ENCODE assay signal across 8 cellular contexts in genomic region chr10:103396789-103397087, GRCh38. TPM values are rescaled to one million over a fixed set of nuclear protein-coding genes. Genes with fewer than 3 reads are reported as not detected.
A peak's percentile ranks its signal among the peaks of the same experiment; 100 is the strongest.
DNase-seq lines count a peak whose midpoint lies in the region; ATAC-seq and TF ChIP-seq lines count a peak whose summit lies in the region.

No MANE protein-coding gene starts in this region.

- H3K27me3 ChIP-seq in body of pancreas (no peaks in the 10 kb centered on the region), aorta (ENCODE audit: control insufficient read depth in 1 of 2, insufficient read depth in 2 of 2, low read length in 1 of 2) (no peaks in the 10 kb centered on the region)

- DNase-seq in stimulated activated naive CD8-positive, alpha-beta T cell treated with anti-CD3 and anti-CD28 coated beads, Interleukin-15, Interleukin-2, amounts not matched to agents 100 U/mL and 50 U/mL, for 24 hours = no peak
- no peak for DNase-seq in body of pancreas
- no peak for DNase-seq in aorta
- DNase-seq in NCI-H1092 (lab: John Stamatoyannopoulos, UW) = no peak

- peak overlapping the region; percentile 96 for H3K27ac Mint-ChIP-seq in stimulated activated naive CD8-positive, alpha-beta T cell treated with anti-CD3 and anti-CD28 coated beads, Interleukin-15, Interleukin-2, amounts not matched to agents 100 ng/mL and 50 ng/mL, for 24 hours

- H3K4me1 ChIP-seq in body of pancreas = peaks cover 43% of the 10 kb centered on the region
- peaks cover 7% of the 10 kb centered on the region for H3K4me1 ChIP-seq in mesodermal cell (ENCODE audit: control insufficient read depth, insufficient read depth, low read length, poor library complexity, severe bottlenecking)
- peaks cover 0 to 6% of the 10 kb centered on the region in 2 donors for H3K4me1 ChIP-seq in aorta (ENCODE audit: control insufficient read depth in 1 of 2, insufficient read depth in 2 of 2, low read length in 2 of 2)

- no peak for TF ChIP-seq POLR2A in body of pancreas (IDR thresholded peaks at IDR 0.05)

- peaks cover 78% of the 10 kb centered on the region for H3K36me3 Mint-ChIP-seq in stimulated activated naive CD8-positive, alpha-beta T cell treated with anti-CD3 and anti-CD28 coated beads, Interleukin-15, Interleukin-2, amounts not matched to agents 100 ng/mL and 50 ng/mL, for 24 hours (ENCODE audit: low read depth)

- H3K36me3 ChIP-seq in body of pancreas (replicated peaks in 1 of 2; ENCODE audit: insufficient read depth in 1 of 2, low read depth in 2 of 2) = peaks cover 0 to 8% of the 10 kb centered on the region in 2 donors
- peaks cover 68% of the 10 kb centered on the region for H3K36me3 ChIP-seq in mesodermal cell (ENCODE audit: control insufficient read depth, insufficient read depth, low read length)
- H3K36me3 ChIP-seq in aorta (ENCODE audit: control insufficient read depth in 1 of 2, insufficient read depth in 2 of 2, low read length in 1 of 2) = peaks cover 2% of the 10 kb centered on the region in 2 donors

- no peak for ATAC-seq in stimulated activated naive CD8-positive, alpha-beta T cell treated with anti-CD3 and anti-CD28 coated beads, Interleukin-15, Interleukin-2, amounts not matched to agents 100 U/mL and 50 U/mL, for 24 hours
- no peak for ATAC-seq in body of pancreas
- ATAC-seq in aorta (ENCODE audit: low FRiP score) = no peak
- ATAC-seq in GM18868 (IDR thresholded peaks at IDR 0.05; ENCODE audit: unreplicated experiment) = no peak
- no peak for ATAC-seq in HG02763 (IDR thresholded peaks at IDR 0.05; ENCODE audit: unreplicated experiment)

- H3K4me3 ChIP-seq in body of pancreas (peak overlapping the region; percentile 61 to 82), mesodermal cell (ENCODE audit: extremely low read depth, insufficient read depth, low read length, poor library complexity, severe bottlenecking) (peak overlapping the region; percentile 97), aorta (ENCODE audit: low read length in 2 of 2) (peak overlapping the region; percentile 49 to 61)

- H3K9me3 ChIP-seq in body of pancreas (no peaks in the 10 kb centered on the region), mesodermal cell (ENCODE audit: control insufficient read depth, low read length) (no peaks in the 10 kb centered on the region), aorta (ENCODE audit: control insufficient read depth, low read length) (no peaks in the 10 kb centered on the region)

- 0 to 1% methylated on average over 4 to 8 of the region's 8 CpGs for WGBS in body of pancreas, 2 donors
- 0 to 1% methylated on average over 7 to 8 of the region's 8 CpGs for WGBS in mesodermal cell (ENCODE audit: insufficient coverage in 2 of 2), 2 experiments
- 0 to 1% methylated on average over 8 of the region's 8 CpGs for WGBS in aorta, 2 donors

- intact Hi-C loops in body of pancreas (cut with DNase I) = no loop called here
- intact Hi-C loops in aorta (cut with DNase I) = no loop called here

- H3K27ac ChIP-seq in body of pancreas = peak overlapping the region; percentile 54 to 91 (median 74)
- no peak overlapping the region for H3K27ac ChIP-seq in mesodermal cell (ENCODE audit: low read depth, low read length, severe bottlenecking)
- no peak overlapping the region for H3K27ac ChIP-seq in aorta (ENCODE audit: low read depth in 1 of 2, low read length in 2 of 2)

- peaks cover 67% of the 10 kb centered on the region for H3K4me1 Mint-ChIP-seq in stimulated activated naive CD8-positive, alpha-beta T cell treated with anti-CD3 and anti-CD28 coated beads, Interleukin-15, Interleukin-2, amounts not matched to agents 100 ng/mL and 50 ng/mL, for 24 hours (ENCODE audit: low read depth)

- H3K9me3 Mint-ChIP-seq in stimulated activated naive CD8-positive, alpha-beta T cell treated with anti-CD3 and anti-CD28 coated beads, Interleukin-15, Interleukin-2, amounts not matched to agents 100 ng/mL and 50 ng/mL, for 24 hours = no peaks in the 10 kb centered on the region

- no peak for TF ChIP-seq CTCF in body of pancreas (IDR thresholded peaks at IDR 0.05)

- peak overlapping the region; percentile 94 for H3K4me3 Mint-ChIP-seq in stimulated activated naive CD8-positive, alpha-beta T cell treated with anti-CD3 and anti-CD28 coated beads, Interleukin-15, Interleukin-2, amounts not matched to agents 100 ng/mL and 50 ng/mL, for 24 hours

- no peaks in the 10 kb centered on the region for H3K27me3 Mint-ChIP-seq in stimulated activated naive CD8-positive, alpha-beta T cell treated with anti-CD3 and anti-CD28 coated beads, Interleukin-15, Interleukin-2, amounts not matched to agents 100 ng/mL and 50 ng/mL, for 24 hours

RNA-seq across cellular contexts. Expression of gene PDCD11, which starts 0.3 kb away (rescaled TPM):
- total RNA-seq in body of pancreas (10 to 100 TPM; 13.0 to 32.0 TPM), aorta (10 to 100 TPM; 22.7 to 24.2 TPM)
- 24.1 TPM for polyA plus RNA-seq in mesodermal cell (2013, experiment 1 of 2)
- 20.4 TPM for polyA plus RNA-seq in mesodermal cell (2013, experiment 2 of 2)
- 10 to 100 TPM in 1 of 2 donors, 1 to 10 TPM in 1; 6.0 to 11.1 TPM for polyA plus RNA-seq in aorta

RNA-seq across cellular contexts. Expression of gene ATP5MK, which starts 0.5 kb away (rescaled TPM):
- 10 to 100 TPM; 75.5 to 85.6 TPM for total RNA-seq in body of pancreas
- 380 TPM for polyA plus RNA-seq in mesodermal cell (2013, experiment 1 of 2)
- polyA plus RNA-seq in mesodermal cell (2013, experiment 2 of 2) = 412 TPM
- 100 to 1,000 TPM; 186 to 240 TPM for total RNA-seq in aorta
- 1,000 to 10,000 TPM in 1 of 2 donors, 100 to 1,000 TPM in 1; 657 to 1,555 TPM for polyA plus RNA-seq in aorta

RNA-seq across cellular contexts. Expression of gene TAF5, which starts 29.0 kb away (rescaled TPM):
- 1 to 10 TPM; 2.0 to 5.7 TPM for total RNA-seq in body of pancreas
- polyA plus RNA-seq in mesodermal cell (2013, experiment 1 of 2) = 7.2 TPM
- polyA plus RNA-seq in mesodermal cell (2013, experiment 2 of 2) = 8.5 TPM
- 1 to 10 TPM; 2.2 to 3.0 TPM for total RNA-seq in aorta
- 1 to 10 TPM in 1 of 2 donors, under 1 TPM in 1; 0.63 to 3.1 TPM for polyA plus RNA-seq in aorta

RNA-seq across cellular contexts. Expression of gene PCGF6, which starts 45.8 kb away (rescaled TPM):
- 10 to 100 TPM in 1 of 2 donors, 1 to 10 TPM in 1; 9.6 to 37.9 TPM for total RNA-seq in body of pancreas
- polyA plus RNA-seq in mesodermal cell (2013, experiment 1 of 2) = 12.5 TPM
- polyA plus RNA-seq in mesodermal cell (2013, experiment 2 of 2) = 14.7 TPM
- 1 to 10 TPM; 8.1 to 9.7 TPM for total RNA-seq in aorta
- 1 to 10 TPM; 6.4 to 9.8 TPM for polyA plus RNA-seq in aorta

RNA-seq across cellular contexts. Expression of gene CALHM2, which starts 55.4 kb away (rescaled TPM):
- total RNA-seq in body of pancreas (10 to 100 TPM; 11.4 to 17.8 TPM), aorta (10 to 100 TPM; 52.8 to 81.9 TPM)
- polyA plus RNA-seq in mesodermal cell (2013, experiment 1 of 2) = 7.7 TPM
- 6.4 TPM for polyA plus RNA-seq in mesodermal cell (2013, experiment 2 of 2)
- polyA plus RNA-seq in aorta = 10 to 100 TPM; 31.7 to 90.4 TPM

Comparison
In these comparisons a context has a peak if more than half of its experiments do, and no peak if none do; other contexts are left out.
1. H3K27ac ChIP-seq: peak in body of pancreas (4 of 4); none in mesodermal cell (single experiment) and aorta (0 of 2).
2. Peak in every context shown above with its lines, with median percentiles within 50 percentile points of each other: H3K4me3 ChIP-seq.